ENCODE assay signal across 20 cellular contexts in the genomic region with DNA sequence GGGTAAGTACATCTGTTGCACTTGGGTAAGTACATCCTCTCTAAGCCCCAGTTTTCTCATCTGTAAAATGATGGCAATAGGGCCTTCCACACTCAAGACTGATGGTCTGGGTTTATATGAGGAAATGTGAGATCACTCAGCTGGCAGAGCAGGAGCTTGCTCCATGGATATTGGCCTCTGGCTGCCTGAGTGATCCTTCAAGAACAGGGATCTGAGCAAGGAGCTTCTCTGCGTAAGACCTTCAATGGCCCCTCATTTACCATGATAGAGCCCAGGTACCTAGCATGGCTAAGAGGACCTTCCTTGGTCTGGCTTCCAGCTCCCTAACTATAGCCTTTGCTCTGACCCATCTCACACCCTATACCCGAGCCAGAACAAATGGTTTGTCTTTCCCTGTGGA. TPM values are rescaled to one million over a fixed set of nuclear protein-coding genes. Genes with fewer than 3 reads are reported as not detected.
DNase-seq lines count a peak whose midpoint lies in the region; ATAC-seq and TF ChIP-seq lines count a peak whose summit lies in the region.
"Had no signal": no experiment of that assay in that cellular context is flagged by ENCODE, and none has a peak within 500 bp of the region (broad histone marks: within the 10 kb centered on the region; RNA-seq: fewer than 3 reads in every experiment).

No MANE protein-coding gene starts in this region.

- TF ChIP-seq CTCF in gastroesophageal sphincter (IDR thresholded peaks at IDR 0.05) (no peak), gastrocnemius medialis (IDR thresholded peaks at IDR 0.05 in 4 of 5, conservative IDR thresholded peaks at IDR 0.05 in 1 of 5) (no peak), adrenal gland (IDR thresholded peaks at IDR 0.05) (no peak)

- TF ChIP-seq POLR2A in gastroesophageal sphincter (IDR thresholded peaks at IDR 0.05), result no peak
- TF ChIP-seq POLR2A in gastrocnemius medialis (IDR thresholded peaks at IDR 0.05), result no peak
- TF ChIP-seq POLR2A in adrenal gland (IDR thresholded peaks at IDR 0.05), result no peak

- ATAC-seq in gastroesophageal sphincter, result no peak
- ATAC-seq in gastrocnemius medialis, result no peak
- ATAC-seq: CD8-positive, alpha-beta T cell had no signal

- H3K4me3 ChIP-seq in H7 (ENCODE audit: insufficient read depth, low read depth, low read length) (no peak overlapping the region), gastroesophageal sphincter (no peak overlapping the region), gastrocnemius medialis (no peak overlapping the region), adrenal gland (no peak overlapping the region)
- H3K4me3 ChIP-seq: PC-9 had no signal

- H3K36me3 ChIP-seq in H7 (replicated peaks; ENCODE audit: control insufficient read depth, insufficient read depth, low read length), result no peaks in the 10 kb centered on the region
- no peaks in the 10 kb centered on the region for H3K36me3 ChIP-seq in gastroesophageal sphincter
- H3K36me3 ChIP-seq in gastrocnemius medialis, result no peaks in the 10 kb centered on the region
- no peaks in the 10 kb centered on the region for H3K36me3 ChIP-seq in adrenal gland (replicated peaks in 1 of 2)

- in situ Hi-C loops in gastrocnemius medialis (cut with MboI; ENCODE audit: low sequenced_read_pairs in 4 of 4), result no loop called here

- peaks cover 6% of the 10 kb centered on the region; the same call in 1 of the 2 replicates for H3K27me3 ChIP-seq in H7 (ENCODE audit: control insufficient read depth, insufficient read depth, low read length)
- H3K27me3 ChIP-seq in gastroesophageal sphincter, result peaks cover 12% of the 10 kb centered on the region
- no peaks in the 10 kb centered on the region for H3K27me3 ChIP-seq in gastrocnemius medialis
- no peaks in the 10 kb centered on the region for H3K27me3 ChIP-seq in adrenal gland

- H3K9me3 ChIP-seq in gastroesophageal sphincter (no peaks in the 10 kb centered on the region), gastrocnemius medialis (no peaks in the 10 kb centered on the region), adrenal gland (replicated peaks in 1 of 3) (no peaks in the 10 kb centered on the region)

- WGBS in gastroesophageal sphincter (ENCODE audit: low coverage in 1 of 2), 2 donors, result 47 to 60% methylated on average over 1 of the region's 2 CpGs
- 75 to 97% (median 83%) methylated on average over 1 to 2 of the region's 2 CpGs for WGBS in adrenal gland, 4 donors

- H3K4me1 ChIP-seq in gastroesophageal sphincter, result peaks cover 0 to 62% (median 15%) of the 10 kb centered on the region in 3 donors
- peaks cover 27 to 35% of the 10 kb centered on the region in 2 donors for H3K4me1 ChIP-seq in gastrocnemius medialis
- peaks cover 0 to 4% of the 10 kb centered on the region in 2 donors for H3K4me1 ChIP-seq in adrenal gland (replicated peaks in 1 of 2)

- no peak for TF ChIP-seq EP300 in gastroesophageal sphincter (IDR thresholded peaks at IDR 0.05)

- DNase-seq in NCI-H82 (lab: John Stamatoyannopoulos, UW), result peak; percentile 27
- DNase-seq in NCI-H82 treated with DMSO at 0.1 percent for 48 hours (lab: John Stamatoyannopoulos, UW; ENCODE audit: unreplicated experiment), result no peak
- DNase-seq in H7, result peak; percentile 13
- DNase-seq in gastrocnemius medialis, result no peak
- no peak for DNase-seq in adrenal gland
- no peak for DNase-seq in effector CD8-positive, alpha-beta T cell (lab: John Stamatoyannopoulos, UW)
- DNase-seq in pons (ENCODE audit: low spot score), result no peak
- DNase-seq: DMS 273 treated with DMSO at 0.1 percent for 48 hours, HFFc6, KG1, NCI-H1092, NCI-H226, NCI-H526 treated with DMSO at 0.1 percent for 48 hours, PC-9 had no signal

- peak overlapping the region in 3 of 4 donors; percentile 8 to 48 (median 46) for H3K27ac ChIP-seq in gastroesophageal sphincter
- peak overlapping the region; percentile 24 to 50 (median 30) for H3K27ac ChIP-seq in gastrocnemius medialis
- H3K27ac ChIP-seq in adrenal gland, result no peak overlapping the region
- H3K27ac ChIP-seq: 22Rv1, PC-9 had no signal

- intact Hi-C loops in gastrocnemius medialis (cut with DNase I; ENCODE audit: low total_unique reads) (loop anchor here (5.0 kb wide), 1 partner anchor 155 kb away; a partner anchor contains a TSS), adrenal gland (cut with DNase I) (no loop called here)

RNA-seq across cellular contexts. Expression of a gene that starts 5.5 kb away (rescaled TPM):
- total RNA-seq in H7 (2014; rRNA removed; shearing (Covaris generic)), result not detected in 2 replicates
- total RNA-seq in gastroesophageal sphincter (10 to 100 TPM; 13.9 to 33.6 (median 23.4) TPM), gastrocnemius medialis (10 to 100 TPM in 3 of 4 donors, 1 to 10 TPM in 1; 7.6 to 18.7 (median 14.7) TPM), adrenal gland (10 to 100 TPM; 14.8 to 40.7 (median 23.7) TPM)
- polyA plus RNA-seq in adrenal gland, result 10 to 100 TPM in 2 of 3 donors, 1 to 10 TPM in 1; 4.6 to 31.0 (median 17.0) TPM
- total RNA-seq: CD8-positive, alpha-beta T cell; H1; PC-9 had no signal

RNA-seq across cellular contexts. Expression of a gene that starts 26.9 kb away (rescaled TPM):
- 26.1 and 31.0 TPM in 2 replicates for total RNA-seq in H7 (2014; rRNA removed; shearing (Covaris generic))
- 10 to 100 TPM in 1 of 4 donors, 1 to 10 TPM in 3; 3.6 to 10.8 (median 9.2) TPM for total RNA-seq in gastroesophageal sphincter
- 1 to 10 TPM in 2 of 4 donors, under 1 TPM in 2; 0.35 to 3.7 (median 1.3) TPM for total RNA-seq in gastrocnemius medialis
- total RNA-seq in adrenal gland, result 10 to 100 TPM in 6 of 8 donors, 1 to 10 TPM in 2; 6.8 to 60.1 (median 19.1) TPM
- 10 to 100 TPM in 2 of 3 donors, 1 to 10 TPM in 1; 1.7 to 87.4 (median 64.3) TPM for polyA plus RNA-seq in adrenal gland

RNA-seq across cellular contexts. Expression of a gene that starts 26.9 kb away (rescaled TPM):
- not detected in 2 replicates for total RNA-seq in H7 (2014; rRNA removed; shearing (Covaris generic))
- total RNA-seq in gastroesophageal sphincter, result under 1 TPM in 1 of 4 donors, not detected in 3; 0.67 TPM
- total RNA-seq in gastrocnemius medialis, result not detected
- under 1 TPM in 1 of 8 donors, not detected in 7; 0.28 TPM for total RNA-seq in adrenal gland
- polyA plus RNA-seq in adrenal gland, result under 1 TPM in 1 of 3 donors, not detected in 2; 0.07 TPM
- total RNA-seq: CD8-positive, alpha-beta T cell; H1; HFFc6; M059J; PC-9 had no signal
- polyA plus RNA-seq: BJ, H1 had no signal

RNA-seq across cellular contexts. Expression of a gene that starts 43.7 kb away (rescaled TPM):
- total RNA-seq in H7 (2014; rRNA removed; shearing (Covaris generic)), result not detected in 2 replicates
- total RNA-seq in gastroesophageal sphincter (1 to 10 TPM in 1 of 4 donors, under 1 TPM in 2, not detected in 1; 0.31 to 2.1 (median 0.81) TPM), gastrocnemius medialis (under 1 TPM in 2 of 4 donors, not detected in 2; 0.40 to 0.70 TPM), adrenal gland (1 to 10 TPM in 1 of 8 donors, under 1 TPM in 4, not detected in 3; 0.11 to 2.3 (median 0.29) TPM)
- polyA plus RNA-seq in adrenal gland, result 1 to 10 TPM in 1 of 3 donors, under 1 TPM in 2; 0.16 to 1.6 (median 0.24) TPM
- total RNA-seq: CD8-positive, alpha-beta T cell; H1; M059J; PC-9 had no signal
- polyA plus RNA-seq: H1 had no signal

Comparison
In these comparisons a context has a peak if more than half of its experiments do, and no peak if none do; other contexts are left out.
1. DNase-seq: peak in NCI-H82 (single experiment) and H7 (single experiment); none in NCI-H82 treated with DMSO at 0.1 percent for 48 hours (single experiment), gastrocnemius medialis (0 of 2), adrenal gland (0 of 7), effector CD8-positive, alpha-beta T cell (single experiment) and pons (single experiment).
2. H3K27ac ChIP-seq: peak in gastroesophageal sphincter (3 of 4) and gastrocnemius medialis (4 of 4); none in adrenal gland (0 of 5).